Comparison of ENCODE assay signal across 8 cellular contexts in the genomic region with DNA sequence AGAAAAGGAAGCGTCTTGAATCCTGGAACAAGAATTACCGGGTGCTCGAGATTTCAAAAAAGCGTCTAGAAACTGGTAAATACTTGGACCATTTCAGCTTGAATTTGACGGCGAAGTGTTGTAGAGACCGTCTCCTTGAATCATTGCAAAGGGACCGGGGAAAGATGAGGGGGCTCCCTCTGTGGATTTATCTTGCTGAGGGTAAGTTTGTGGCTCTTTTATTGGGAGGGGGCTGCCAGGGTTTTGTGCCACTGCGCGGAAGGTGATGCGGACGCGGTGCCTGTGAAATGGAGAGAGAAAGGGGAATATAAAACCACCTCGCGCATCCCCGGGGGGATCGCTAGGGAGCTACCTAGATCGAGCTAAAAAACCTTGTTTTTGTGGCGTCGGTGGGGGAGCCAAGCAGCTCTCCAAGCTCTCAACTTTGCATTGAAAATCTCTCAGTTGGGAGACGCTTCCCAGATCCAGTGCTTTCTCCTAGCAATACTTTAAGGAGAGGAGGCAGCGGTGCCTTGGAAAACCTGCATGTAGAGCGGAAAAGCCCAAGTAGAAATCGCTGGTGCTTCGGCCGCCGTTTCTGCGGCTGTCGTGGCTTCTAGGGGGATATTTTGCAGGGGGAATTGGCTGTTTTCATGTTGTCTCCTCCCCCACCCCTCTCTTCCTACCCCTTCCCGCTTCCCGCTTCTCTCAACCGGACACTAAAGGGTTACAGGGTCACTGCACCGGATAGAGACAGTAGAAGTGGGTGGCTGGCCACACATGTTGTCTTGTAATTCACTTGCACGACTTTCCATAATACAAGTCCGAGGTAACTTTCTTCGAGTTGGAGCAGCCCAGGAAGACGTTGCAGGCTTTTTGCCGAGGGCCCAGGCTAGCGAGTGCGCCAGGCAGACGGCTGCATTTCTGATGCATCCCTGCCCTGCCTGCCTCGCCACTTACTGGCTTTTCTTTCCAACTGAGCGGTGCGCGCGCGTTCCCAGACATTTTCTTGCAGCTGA.
DNase-seq lines count a peak whose midpoint lies in the region; ATAC-seq, FAIRE-seq and TF ChIP-seq lines count a peak whose summit lies in the region.

No MANE protein-coding gene starts in this region.

- H3K9ac ChIP-seq in fibroblast of lung (ENCODE audit: insufficient read depth, low read length): no peak overlapping the region

- FAIRE-seq in small intestine (lab: Jason Lieb, UNC): no peak

- no peaks in the 10 kb centered on the region for H3K79me2 ChIP-seq in fibroblast of lung (ENCODE audit: control insufficient read depth, insufficient read depth, low read length)

- H3K4me2 ChIP-seq in fibroblast of lung (ENCODE audit: extremely low read depth, insufficient read depth, low read length): peak overlapping the region; percentile 83

- DNase-seq in DMS79 treated with DMSO at 0.1 percent for 48 hours (lab: John Stamatoyannopoulos, UW) (peak; percentile 80), NCI-H748 treated with DMSO at 0.1 percent for 48 hours (lab: John Stamatoyannopoulos, UW) (peak; percentile 82), fibroblast of lung (ENCODE audit: low read depth in 2 of 2) (peak; percentile 60 to 79), small intestine (no peak), CD1c-positive myeloid dendritic cell (ENCODE audit: extremely low spot score) (no peak)
- DNase-seq in activated CD4-positive, CD25-positive, alpha-beta regulatory T cell treated with anti-CD3 and anti-CD28 coated beads, Interleukin-2, amount 50 U/mL, for 72 hours: no peak

- H3K27ac ChIP-seq in fibroblast of lung (ENCODE audit: insufficient read depth, low read length) (no peak overlapping the region), muscle layer of duodenum (ENCODE audit: low read length) (no peak overlapping the region), small intestine (ENCODE audit: low read depth in 1 of 2, low read length in 1 of 2) (peak overlapping the region in 1 of 2 donors; percentile 24)

- 3 to 7% (median 7%) methylated on average over 47 of the region's 47 CpGs for WGBS in small intestine, 3 donors

- no peaks in the 10 kb centered on the region for H3K27me3 ChIP-seq in fibroblast of lung (ENCODE audit: control insufficient read depth, insufficient read depth, low read length)
- H3K27me3 ChIP-seq in muscle layer of duodenum (ENCODE audit: low read depth, low read length): no peaks in the 10 kb centered on the region
- H3K27me3 ChIP-seq in small intestine (ENCODE audit: control insufficient read depth in 2 of 2, insufficient read depth in 2 of 2, low read length in 2 of 2): peaks cover 0 to 7% of the 10 kb centered on the region in 2 donors

- H2AFZ ChIP-seq in fibroblast of lung (ENCODE audit: low read length): peak overlapping the region; percentile 17

- H4K20me1 ChIP-seq in fibroblast of lung (ENCODE audit: control insufficient read depth, extremely low read depth, insufficient read depth, low read length): no peaks in the 10 kb centered on the region

- H3K4me1 ChIP-seq in fibroblast of lung (ENCODE audit: control insufficient read depth, extremely low read depth, insufficient read depth, low read length) (no peaks in the 10 kb centered on the region), muscle layer of duodenum (ENCODE audit: control insufficient read depth in 1 of 2, insufficient read depth in 2 of 2, low read length in 2 of 2) (no peaks in the 10 kb centered on the region), small intestine (ENCODE audit: control insufficient read depth in 2 of 2, insufficient read depth in 1 of 2, low read depth in 1 of 2, low read length in 1 of 2) (no peaks in the 10 kb centered on the region)

- no peak for TF ChIP-seq CTCF in fibroblast of lung (conservative IDR thresholded peaks at IDR 0.05 in 1 of 2, IDR thresholded peaks at IDR 0.05 in 1 of 2; ENCODE audit: low read depth in 1 of 2, low read length in 2 of 2)

- ATAC-seq in GM18520 (IDR thresholded peaks at IDR 0.05; ENCODE audit: unreplicated experiment): no peak

- no peaks in the 10 kb centered on the region for H3K36me3 ChIP-seq in fibroblast of lung (ENCODE audit: control insufficient read depth, insufficient read depth, low read length)
- no peaks in the 10 kb centered on the region for H3K36me3 ChIP-seq in muscle layer of duodenum (ENCODE audit: control insufficient read depth in 1 of 2, insufficient read depth in 2 of 2, low read length in 2 of 2)
- no peaks in the 10 kb centered on the region for H3K36me3 ChIP-seq in small intestine (ENCODE audit: control insufficient read depth in 2 of 2, insufficient read depth in 2 of 2, low read length in 2 of 2)

- H3K4me3 ChIP-seq in fibroblast of lung (replicated peaks in 1 of 4; ENCODE audit: control extremely low read depth in 1 of 4, insufficient read depth in 1 of 4, low read depth in 3 of 4, low read length in 4 of 4): peak overlapping the region; percentile 20 to 77 (median 43)
- H3K4me3 ChIP-seq in muscle layer of duodenum (ENCODE audit: low read depth in 1 of 2, low read length in 2 of 2): peak overlapping the region; percentile 68 to 77
- H3K4me3 ChIP-seq in small intestine (ENCODE audit: low read depth in 1 of 2, low read length in 2 of 2): peak overlapping the region in 1 of 2 donors; percentile 22

- H3K9me3 ChIP-seq in fibroblast of lung (ENCODE audit: control insufficient read depth, insufficient read depth, low read depth, low read length) (no peaks in the 10 kb centered on the region), muscle layer of duodenum (ENCODE audit: control insufficient read depth in 1 of 2, low read length in 2 of 2) (no peaks in the 10 kb centered on the region), small intestine (ENCODE audit: control insufficient read depth, low read depth) (no peaks in the 10 kb centered on the region)

Comparison
In these comparisons a context has a peak if more than half of its experiments do, and no peak if none do; other contexts are left out.
1. DNase-seq: peak in DMS79 treated with DMSO at 0.1 percent for 48 hours (single experiment), NCI-H748 treated with DMSO at 0.1 percent for 48 hours (single experiment) and fibroblast of lung (2 of 2); none in small intestine (single experiment), CD1c-positive myeloid dendritic cell (single experiment) and activated CD4-positive, CD25-positive, alpha-beta regulatory T cell treated with anti-CD3 and anti-CD28 coated beads, Interleukin-2, amount 50 U/mL, for 72 hours (single experiment).